Comparison of ENCODE assay signal across 9 cellular contexts in the genomic region with DNA sequence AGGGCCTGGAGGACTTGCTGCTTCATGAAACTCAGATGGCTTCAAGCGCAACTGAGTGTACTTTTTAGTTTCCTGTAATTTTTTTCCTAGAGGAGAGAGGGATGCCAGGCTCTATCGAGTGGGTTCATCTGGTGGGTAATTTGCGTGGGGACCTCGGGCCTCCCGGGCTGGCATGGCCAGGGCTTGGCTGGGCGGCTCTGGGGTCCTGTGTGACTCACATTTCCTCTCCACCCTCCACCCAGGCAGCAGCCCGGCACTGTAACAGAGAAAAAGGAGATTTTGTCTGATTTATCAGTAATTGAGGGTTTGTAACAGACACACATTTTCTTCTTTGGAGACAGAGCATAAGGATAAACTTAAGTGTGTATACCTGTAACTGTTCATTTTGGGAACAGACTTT.
DNase-seq lines count a peak whose midpoint lies in the region; ATAC-seq and FAIRE-seq lines count a peak whose summit lies in the region.
"Had no signal": no experiment of that assay in that cellular context is flagged by ENCODE, and none has a peak within 500 bp of the region (broad histone marks: within the 10 kb centered on the region; RNA-seq: fewer than 3 reads in every experiment).

No MANE protein-coding gene starts in this region.

- ATAC-seq in HG03442 (IDR thresholded peaks at IDR 0.05; ENCODE audit: unreplicated experiment), result peak; percentile 24
- ATAC-seq in GM19467 (IDR thresholded peaks at IDR 0.05; ENCODE audit: unreplicated experiment), result no peak

- FAIRE-seq in A204.1 (lab: Jason Lieb, UNC), result peak; percentile 77

- DNase-seq in GM19238 (ENCODE audit: insufficient read length, low spot score) (peak; percentile 58), dermis blood vessel endothelial cell (peak; percentile 49), DMS53 (lab: John Stamatoyannopoulos, UW) (no peak), cerebellum (ENCODE audit: low spot score) (no peak)
- no peak for DNase-seq in stimulated activated naive CD4-positive, alpha-beta T cell (lab: John Stamatoyannopoulos, UW)
- DNase-seq: Caco-2 had no signal

Comparison
In these comparisons a context has a peak if more than half of its experiments do, and no peak if none do; other contexts are left out.
1. DNase-seq: peak in GM19238 (single experiment) and dermis blood vessel endothelial cell (single experiment); none in DMS53 (single experiment), stimulated activated naive CD4-positive, alpha-beta T cell (0 of 6) and cerebellum (single experiment).